18 cellular contexts compared by ENCODE assay signal in genomic region chr7:127239814-127240213, GRCh38. TPM values are rescaled to one million over a fixed set of nuclear protein-coding genes. Genes with fewer than 3 reads are reported as not detected.
DNase-seq lines count a peak whose midpoint lies in the region; FAIRE-seq and TF ChIP-seq lines count a peak whose summit lies in the region.
"Had no signal": no experiment of that assay in that cellular context is flagged by ENCODE, and none has a peak within 500 bp of the region (broad histone marks: within the 10 kb centered on the region; RNA-seq: fewer than 3 reads in every experiment).

No MANE protein-coding gene starts in this region.

- FAIRE-seq in GM12891 (lab: Jason Lieb, UNC) (peak; percentile 77), kidney (lab: Jason Lieb, UNC) (no peak)
- FAIRE-seq: A204.1 had no signal

- no peaks in the 10 kb centered on the region for H3K9me3 ChIP-seq in kidney (ENCODE audit: control insufficient read depth in 1 of 2, low read length in 2 of 2)
- H3K9me3 ChIP-seq: esophagus muscularis mucosa, upper lobe of left lung had no signal

- TF ChIP-seq CTCF in epithelial cell of proximal tubule (conservative IDR thresholded peaks at IDR 0.05; ENCODE audit: low read depth, low read length) (peak; percentile 36), nephron progenitor cell (IDR thresholded peaks at IDR 0.05) (no peak), kidney (IDR thresholded peaks at IDR 0.05; ENCODE audit: borderline replicate concordance, extremely low read depth, insufficient read depth) (no peak)

- H3K27ac Mint-ChIP-seq in nephron progenitor cell: no peak overlapping the region

- DNase-seq in DMS 273 (lab: John Stamatoyannopoulos, UW; ENCODE audit: unreplicated experiment) (peak; percentile 11), DMS 273 treated with DMSO at 0.1 percent for 48 hours (lab: John Stamatoyannopoulos, UW) (no peak), GM12891 (ENCODE audit: insufficient read length, low spot score) (no peak), NAMALWA (ENCODE audit: low spot score) (peak; percentile 44), epithelial cell of proximal tubule (ENCODE audit: low read depth) (no peak), nephron progenitor cell (no peak), NCI-H1417 treated with DMSO at 0.1 percent for 48 hours (lab: John Stamatoyannopoulos, UW) (no peak), kidney (no peak)
- DNase-seq: activated naive CD4-positive, alpha-beta T cell treated with anti-CD3 and anti-CD28 coated beads, Interleukin-2, amount 50 U/mL, for 16 hours; T-helper 9 cell; upper lobe of left lung had no signal

- no peaks in the 10 kb centered on the region for H3K9me3 Mint-ChIP-seq in nephron progenitor cell
- H3K9me3 Mint-ChIP-seq: central memory CD8-positive, alpha-beta T cell had no signal

- H3K9ac ChIP-seq in kidney (ENCODE audit: low read length in 2 of 2): no peak overlapping the region

- H3K27ac ChIP-seq in kidney (ENCODE audit: low read depth in 2 of 2, low read length in 2 of 2): no peak overlapping the region
- H3K27ac ChIP-seq: esophagus muscularis mucosa, upper lobe of left lung had no signal

- H3K4me3 ChIP-seq in epithelial cell of proximal tubule (ENCODE audit: low read depth, low read length) (no peak overlapping the region), kidney (ENCODE audit: low read length in 2 of 2) (no peak overlapping the region)
- H3K4me3 ChIP-seq: esophagus muscularis mucosa, upper lobe of left lung had no signal

- H3K4me3 Mint-ChIP-seq in nephron progenitor cell: no peak overlapping the region
- H3K4me3 Mint-ChIP-seq: central memory CD8-positive, alpha-beta T cell had no signal

- H3K4me1 Mint-ChIP-seq in nephron progenitor cell: peaks cover 4% of the 10 kb centered on the region
- H3K4me1 Mint-ChIP-seq: central memory CD8-positive, alpha-beta T cell had no signal

- H3K36me3 ChIP-seq in kidney (ENCODE audit: control insufficient read depth in 1 of 2, insufficient read depth in 2 of 2, low read length in 2 of 2): no peaks in the 10 kb centered on the region
- H3K36me3 ChIP-seq: esophagus muscularis mucosa, upper lobe of left lung had no signal

- intact Hi-C loops in kidney (cut with DNase I): no loop called here

- H3K27me3 Mint-ChIP-seq in nephron progenitor cell (ENCODE audit: low read depth, poor library complexity): peaks cover 11% of the 10 kb centered on the region

- H3K36me3 Mint-ChIP-seq in nephron progenitor cell (ENCODE audit: low read depth): no peaks in the 10 kb centered on the region

- TF ChIP-seq POLR2A in GM12891 (IDR thresholded peaks at IDR 0.05; ENCODE audit: low read depth, low read length): no peak

- no peaks in the 10 kb centered on the region for H3K4me1 ChIP-seq in kidney (ENCODE audit: control insufficient read depth in 1 of 2, insufficient read depth in 1 of 2, low read depth in 1 of 2, low read length in 2 of 2)
- H3K4me1 ChIP-seq: esophagus muscularis mucosa, upper lobe of left lung had no signal

TF ChIP-seq in GM12891, 5 proteins besides CTCF, POLR2A, EP300 and RAD21:
- TF ChIP-seq POLR2AphosphoS5 (IDR thresholded peaks at IDR 0.05; ENCODE audit: low read depth, low read length) (no peak), POU2F2 (IDR thresholded peaks at IDR 0.05; ENCODE audit: low read depth, low read length) (no peak), SPI1 (IDR thresholded peaks at IDR 0.05; ENCODE audit: low read depth, low read length) (no peak), TAF1 (IDR thresholded peaks at IDR 0.05; ENCODE audit: low read depth, low read length) (no peak), PAX5 (IDR thresholded peaks at IDR 0.05; ENCODE audit: insufficient read depth, low read length, severe bottlenecking) (no peak)
TF ChIP-seq in GM12891: peak in this region for 0.

RNA-seq across cellular contexts. Expression of gene GRM8, which starts 12.9 kb away (rescaled TPM):
- 0.24 TPM for polyA plus RNA-seq in GM12891 (2012; ENCODE audit: low read depth, missing spikeins)
- total RNA-seq in epithelial cell of proximal tubule (not detected in 2 replicates), kidney (3.2 TPM)
- not detected for polyA plus RNA-seq in kidney (ENCODE audit: insufficient read depth, low read depth, low replicate concordance)
- total RNA-seq: activated CD8-positive, alpha-beta memory T cell treated with anti-CD3 and anti-CD28 coated beads for 36 hours; lung microvascular endothelial cell; omental fat pad; RPMI7951 had no signal

Comparison
In these comparisons a context has a peak if more than half of its experiments do, and no peak if none do; other contexts are left out.
1. DNase-seq: peak in DMS 273 (single experiment) and NAMALWA (single experiment); none in DMS 273 treated with DMSO at 0.1 percent for 48 hours (single experiment), GM12891 (single experiment), epithelial cell of proximal tubule (single experiment), nephron progenitor cell (single experiment), NCI-H1417 treated with DMSO at 0.1 percent for 48 hours (single experiment) and kidney (single experiment).